In genomic region chr1:198655464-198656121, GRCh38 we compare ENCODE assay signal across 12 cellular contexts. TPM values are rescaled to one million over a fixed set of nuclear protein-coding genes. Genes with fewer than 3 reads are reported as not detected.
DNase-seq lines count a peak whose midpoint lies in the region; ATAC-seq, FAIRE-seq and TF ChIP-seq lines count a peak whose summit lies in the region.
"Had no signal": no experiment of that assay in that cellular context is flagged by ENCODE, and none has a peak within 500 bp of the region (broad histone marks: within the 10 kb centered on the region; RNA-seq: fewer than 3 reads in every experiment).

No MANE protein-coding gene starts in this region.

- H3K4me3 ChIP-seq in Jurkat, Clone E6-1 (ENCODE audit: low read length), result peak overlapping the region; percentile 17; the same call in 1 of the 2 replicates
- H3K4me3 ChIP-seq in transverse colon (no peak overlapping the region), kidney (ENCODE audit: low read length in 2 of 2) (no peak overlapping the region)
- H3K4me3 ChIP-seq: MG63, SJCRH30 had no signal

- intact Hi-C loops in transverse colon (cut with DNase I; ENCODE audit: low total_unique reads) (no loop called here), kidney (cut with DNase I) (no loop called here)

- peak overlapping the region; percentile 8 to 70 (median 60) for H3K27ac ChIP-seq in transverse colon
- H3K27ac ChIP-seq in kidney (ENCODE audit: low read depth in 2 of 2, low read length in 2 of 2), result no peak overlapping the region
- H3K27ac ChIP-seq: SJCRH30 had no signal

- no peak for TF ChIP-seq EP300 in transverse colon (IDR thresholded peaks at IDR 0.05; ENCODE audit: low read depth)

- H3K36me3 ChIP-seq in transverse colon, result no peaks in the 10 kb centered on the region
- no peaks in the 10 kb centered on the region for H3K36me3 ChIP-seq in kidney (ENCODE audit: control insufficient read depth in 1 of 2, insufficient read depth in 2 of 2, low read length in 2 of 2)
- H3K36me3 ChIP-seq: SJCRH30 had no signal

- no peaks in the 10 kb centered on the region for H3K27me3 ChIP-seq in transverse colon
- H3K27me3 ChIP-seq: BLaER1 treated with 17β-estradiol and CSF1 and Interleukin-3, amounts not matched to agents 10 nM and 100 nM; MG63; SJCRH30 had no signal

- TF ChIP-seq POLR2A in transverse colon (IDR thresholded peaks at IDR 0.05), result no peak

- in situ Hi-C loops in transverse colon (cut with MboI; ENCODE audit: low pct_ligation_motif_present in 1 of 4, low pct_unique_long_range_greater_than_20kb in 1 of 4, low sequenced_read_pairs in 3 of 4), result no loop called here
- in situ Hi-C loops in GM13977 (cut with MboI; ENCODE audit: low pct_unique_long_range_greater_than_20kb, low sequenced_read_pairs, unreplicated experiment), result no loop called here

- TF ChIP-seq CTCF in transverse colon (IDR thresholded peaks at IDR 0.05) (no peak), kidney (IDR thresholded peaks at IDR 0.05; ENCODE audit: borderline replicate concordance, extremely low read depth, insufficient read depth) (no peak), GM13977 (IDR thresholded peaks at IDR 0.05; ENCODE audit: extremely low read depth, insufficient read depth, missing control alignments) (no peak)

- H3K27me3 Mint-ChIP-seq in activated T-cell treated with anti-CD3 and anti-CD28 coated beads, Interleukin-2, amount 50 U/mL, for 4 hours (ENCODE audit: low read depth), result no peaks in the 10 kb centered on the region
- no peaks in the 10 kb centered on the region for H3K27me3 Mint-ChIP-seq in effector memory CD8-positive, alpha-beta T cell
- H3K27me3 Mint-ChIP-seq: brain had no signal

- H3K4me3 Mint-ChIP-seq in activated T-cell treated with anti-CD3 and anti-CD28 coated beads, Interleukin-2, amount 50 U/mL, for 4 hours, result peak overlapping the region; percentile 72
- peak overlapping the region; percentile 65 to 94 for H3K4me3 Mint-ChIP-seq in effector memory CD8-positive, alpha-beta T cell
- H3K4me3 Mint-ChIP-seq: brain had no signal

- H3K9me3 Mint-ChIP-seq in activated T-cell treated with anti-CD3 and anti-CD28 coated beads, Interleukin-2, amount 50 U/mL, for 4 hours, result no peaks in the 10 kb centered on the region
- no peaks in the 10 kb centered on the region for H3K9me3 Mint-ChIP-seq in effector memory CD8-positive, alpha-beta T cell
- H3K9me3 Mint-ChIP-seq: brain had no signal

- H3K36me3 Mint-ChIP-seq in activated T-cell treated with anti-CD3 and anti-CD28 coated beads, Interleukin-2, amount 50 U/mL, for 4 hours (ENCODE audit: insufficient read depth), result peaks cover 20% of the 10 kb centered on the region
- H3K36me3 Mint-ChIP-seq in effector memory CD8-positive, alpha-beta T cell (ENCODE audit: insufficient read depth), result peaks cover 89% of the 10 kb centered on the region
- H3K36me3 Mint-ChIP-seq: brain had no signal

- DNase-seq in activated T-cell treated with anti-CD3 and anti-CD28 coated beads, Interleukin-2, amount 50 U/mL, for 4 hours, result no peak
- DNase-seq in activated T-cell treated with anti-CD3 and anti-CD28 coated beads for 4 hours (no peak), transverse colon (no peak), kidney (no peak), GM13977 (ENCODE audit: low spot score) (no peak), DMS153 treated with DMSO at 0.1 percent for 48 hours (lab: John Stamatoyannopoulos, UW; ENCODE audit: unreplicated experiment) (no peak)
- DNase-seq in Jurkat, Clone E6-1 (ENCODE audit: low read depth, low spot score), result no peak
- no peak for DNase-seq in effector memory CD8-positive, alpha-beta T cell
- DNase-seq: MG63, SJCRH30 had no signal

- FAIRE-seq in kidney (lab: Jason Lieb, UNC), result no peak

- 67 to 80% methylated on average over 1 of the region's 1 CpG for WGBS in transverse colon (ENCODE audit: low coverage in 1 of 2), 2 donors

- H3K4me1 ChIP-seq in transverse colon, result peaks cover 0 to 10% (median 3%) of the 10 kb centered on the region in 4 donors
- H3K4me1 ChIP-seq in kidney (ENCODE audit: control insufficient read depth in 1 of 2, insufficient read depth in 1 of 2, low read depth in 1 of 2, low read length in 2 of 2), result no peaks in the 10 kb centered on the region
- H3K4me1 ChIP-seq: SJCRH30 had no signal

- H3K9me3 ChIP-seq in transverse colon (no peaks in the 10 kb centered on the region), kidney (ENCODE audit: control insufficient read depth in 1 of 2, low read length in 2 of 2) (no peaks in the 10 kb centered on the region)
- H3K9me3 ChIP-seq: BLaER1 treated with 17β-estradiol and CSF1 and Interleukin-3, amounts not matched to agents 10 nM and 100 nM; MG63; SJCRH30 had no signal

- ATAC-seq in activated T-cell treated with anti-CD3 and anti-CD28 coated beads, Interleukin-2, amount 50 U/mL, for 4 hours, result no peak
- no peak for ATAC-seq in effector memory CD8-positive, alpha-beta T cell (replicated peaks)

- H3K4me1 Mint-ChIP-seq in activated T-cell treated with anti-CD3 and anti-CD28 coated beads, Interleukin-2, amount 50 U/mL, for 4 hours (ENCODE audit: low read depth), result peaks cover 72% of the 10 kb centered on the region
- H3K4me1 Mint-ChIP-seq in effector memory CD8-positive, alpha-beta T cell (ENCODE audit: low read depth in 2 of 2), result peaks cover 35 to 62% of the 10 kb centered on the region in 2 donors

- no peak overlapping the region for H3K9ac ChIP-seq in kidney (ENCODE audit: low read length in 2 of 2)

- H3K27ac Mint-ChIP-seq in effector memory CD8-positive, alpha-beta T cell, result peak overlapping the region; percentile 85 to 92

RNA-seq across cellular contexts. Expression of gene PTPRC, which starts 16.8 kb away (rescaled TPM):
- total RNA-seq in activated T-cell treated with anti-CD3 and anti-CD28 coated beads, Interleukin-2, amount 50 U/mL, for 4 hours, result 100 to 1,000 TPM; 181 to 243 (median 224) TPM
- 402 TPM for polyA plus RNA-seq in Jurkat, Clone E6-1 (2012; ENCODE audit: insufficient read depth, insufficient read length)
- 10 to 100 TPM in 3 of 4 donors, 1 to 10 TPM in 1; 6.4 to 50.7 (median 25.6) TPM for total RNA-seq in transverse colon
- 60.2 TPM for total RNA-seq in kidney
- 1.4 TPM for polyA plus RNA-seq in kidney (ENCODE audit: insufficient read depth, low read depth, low replicate concordance)
- total RNA-seq: SJCRH30 had no signal

Comparison
In these comparisons a context has a peak if more than half of its experiments do, and no peak if none do; other contexts are left out.
1. H3K27ac ChIP-seq: peak in transverse colon (4 of 4); none in kidney (0 of 2).